ENCODE assay signal across 1 cellular context in the genomic region with DNA sequence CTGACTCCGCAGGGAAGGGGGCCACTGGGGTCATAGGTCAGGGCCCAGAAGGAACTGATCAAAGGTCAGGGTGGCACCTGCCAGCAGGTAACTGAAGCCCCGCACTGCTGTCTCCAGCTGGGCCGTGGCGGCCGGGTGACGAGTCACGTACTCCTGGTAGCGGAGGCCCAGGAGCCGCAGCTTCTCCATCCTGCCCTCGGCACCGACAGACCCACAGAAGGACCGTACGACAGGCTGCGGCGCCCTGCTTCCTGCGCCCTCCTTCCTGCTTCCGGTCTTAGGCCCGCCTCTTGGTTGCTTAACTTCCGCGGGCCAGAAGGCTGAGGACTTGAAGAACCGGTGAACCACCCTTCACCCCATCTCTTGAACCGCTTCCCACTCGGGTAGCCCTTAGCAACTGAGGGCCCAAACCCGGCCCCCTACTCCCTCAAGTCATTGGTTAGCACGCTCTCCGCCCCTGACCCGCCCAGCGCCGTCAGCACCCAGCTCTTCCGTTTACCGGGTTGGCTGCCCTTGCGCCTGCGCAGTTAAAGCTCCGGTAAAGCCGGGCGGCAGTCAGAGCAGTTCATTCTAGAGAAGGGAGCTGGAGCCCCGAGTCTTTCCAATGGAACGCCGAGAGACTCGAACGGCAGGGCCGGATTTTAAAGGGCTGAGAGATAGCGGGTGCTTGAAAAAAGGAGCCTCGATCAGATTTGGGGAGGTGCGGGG.
A peak's percentile ranks its signal among the peaks of the same experiment; 100 is the strongest.
TF ChIP-seq lines count a peak whose summit lies in the region.

Gene PEX16 (minus strand): TSS at position 255 of the 708 bp plus-strand sequence. CDS start 66 bp downstream, at position 189.

TF ChIP-seq in K562, 482 proteins besides CTCF, POLR2A, EP300 and RAD21 (continued from another document and continues in another):
- TF ChIP-seq, protein P1, sequence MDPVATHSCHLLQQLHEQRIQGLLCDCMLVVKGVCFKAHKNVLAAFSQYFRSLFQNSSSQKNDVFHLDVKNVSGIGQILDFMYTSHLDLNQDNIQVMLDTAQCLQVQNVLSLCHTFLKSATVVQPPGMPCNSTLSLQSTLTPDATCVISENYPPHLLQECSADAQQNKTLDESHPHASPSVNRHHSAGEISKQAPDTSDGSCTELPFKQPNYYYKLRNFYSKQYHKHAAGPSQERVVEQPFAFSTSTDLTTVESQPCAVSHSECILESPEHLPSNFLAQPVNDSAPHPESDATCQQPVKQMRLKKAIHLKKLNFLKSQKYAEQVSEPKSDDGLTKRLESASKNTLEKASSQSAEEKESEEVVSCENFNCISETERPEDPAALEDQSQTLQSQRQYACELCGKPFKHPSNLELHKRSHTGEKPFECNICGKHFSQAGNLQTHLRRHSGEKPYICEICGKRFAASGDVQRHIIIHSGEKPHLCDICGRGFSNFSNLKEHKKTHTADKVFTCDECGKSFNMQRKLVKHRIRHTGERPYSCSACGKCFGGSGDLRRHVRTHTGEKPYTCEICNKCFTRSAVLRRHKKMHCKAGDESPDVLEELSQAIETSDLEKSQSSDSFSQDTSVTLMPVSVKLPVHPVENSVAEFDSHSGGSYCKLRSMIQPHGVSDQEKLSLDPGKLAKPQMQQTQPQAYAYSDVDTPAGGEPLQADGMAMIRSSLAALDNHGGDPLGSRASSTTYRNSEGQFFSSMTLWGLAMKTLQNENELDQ (CRISPR knock-in tag; IDR thresholded peaks at IDR 0.05; ENCODE audit: borderline replicate concordance), result no peak
- TF ChIP-seq CXXC5 (CRISPR knock-in tag; IDR thresholded peaks at IDR 0.05), result peak; percentile 47; the same call in 1 of the 2 replicates
- no peak for TF ChIP-seq ZBTB26 (CRISPR knock-in tag; IDR thresholded peaks at IDR 0.05)
- TF ChIP-seq CREB3L1 (IDR thresholded peaks at IDR 0.05; ENCODE audit: borderline replicate concordance, low read depth), result 0 out of 2 replicates have a peak, but pooled peaks have one; percentile 29
- no peak for TF ChIP-seq TCFL5 (CRISPR knock-in tag; conservative IDR thresholded peaks at IDR 0.05)
- TF ChIP-seq BRD4 (IDR thresholded peaks at IDR 0.05), result no peak
- no peak for TF ChIP-seq ZNF121 (CRISPR knock-in tag; conservative IDR thresholded peaks at IDR 0.05)
- TF ChIP-seq ZNF583 (CRISPR knock-in tag; IDR thresholded peaks at IDR 0.05), result no peak
- TF ChIP-seq TGIF2 (CRISPR knock-in tag; IDR thresholded peaks at IDR 0.05), result no peak
- no peak for TF ChIP-seq NELFE (IDR thresholded peaks at IDR 0.05; ENCODE audit: insufficient read depth, insufficient read length)
- peak; percentile 56; the same call in 1 of the 2 replicates for TF ChIP-seq ETV1 (tag; conservative IDR thresholded peaks at IDR 0.05; ENCODE audit: low read depth)
- TF ChIP-seq, protein P2, sequence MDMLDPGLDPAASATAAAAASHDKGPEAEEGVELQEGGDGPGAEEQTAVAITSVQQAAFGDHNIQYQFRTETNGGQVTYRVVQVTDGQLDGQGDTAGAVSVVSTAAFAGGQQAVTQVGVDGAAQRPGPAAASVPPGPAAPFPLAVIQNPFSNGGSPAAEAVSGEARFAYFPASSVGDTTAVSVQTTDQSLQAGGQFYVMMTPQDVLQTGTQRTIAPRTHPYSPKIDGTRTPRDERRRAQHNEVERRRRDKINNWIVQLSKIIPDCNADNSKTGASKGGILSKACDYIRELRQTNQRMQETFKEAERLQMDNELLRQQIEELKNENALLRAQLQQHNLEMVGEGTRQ (CRISPR knock-in tag; IDR thresholded peaks at IDR 0.05), result no peak
- no peak for TF ChIP-seq GATAD2A (IDR thresholded peaks at IDR 0.05)
- no peak for TF ChIP-seq KDM1A (IDR thresholded peaks at IDR 0.05)
- TF ChIP-seq, protein P3, sequence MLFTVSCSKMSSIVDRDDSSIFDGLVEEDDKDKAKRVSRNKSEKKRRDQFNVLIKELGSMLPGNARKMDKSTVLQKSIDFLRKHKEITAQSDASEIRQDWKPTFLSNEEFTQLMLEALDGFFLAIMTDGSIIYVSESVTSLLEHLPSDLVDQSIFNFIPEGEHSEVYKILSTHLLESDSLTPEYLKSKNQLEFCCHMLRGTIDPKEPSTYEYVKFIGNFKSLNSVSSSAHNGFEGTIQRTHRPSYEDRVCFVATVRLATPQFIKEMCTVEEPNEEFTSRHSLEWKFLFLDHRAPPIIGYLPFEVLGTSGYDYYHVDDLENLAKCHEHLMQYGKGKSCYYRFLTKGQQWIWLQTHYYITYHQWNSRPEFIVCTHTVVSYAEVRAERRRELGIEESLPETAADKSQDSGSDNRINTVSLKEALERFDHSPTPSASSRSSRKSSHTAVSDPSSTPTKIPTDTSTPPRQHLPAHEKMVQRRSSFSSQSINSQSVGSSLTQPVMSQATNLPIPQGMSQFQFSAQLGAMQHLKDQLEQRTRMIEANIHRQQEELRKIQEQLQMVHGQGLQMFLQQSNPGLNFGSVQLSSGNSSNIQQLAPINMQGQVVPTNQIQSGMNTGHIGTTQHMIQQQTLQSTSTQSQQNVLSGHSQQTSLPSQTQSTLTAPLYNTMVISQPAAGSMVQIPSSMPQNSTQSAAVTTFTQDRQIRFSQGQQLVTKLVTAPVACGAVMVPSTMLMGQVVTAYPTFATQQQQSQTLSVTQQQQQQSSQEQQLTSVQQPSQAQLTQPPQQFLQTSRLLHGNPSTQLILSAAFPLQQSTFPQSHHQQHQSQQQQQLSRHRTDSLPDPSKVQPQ (CRISPR knock-in tag; IDR thresholded peaks at IDR 0.05; ENCODE audit: borderline replicate concordance), result no peak
- no peak for TF ChIP-seq ZHX1 (conservative IDR thresholded peaks at IDR 0.05; ENCODE audit: low read length)
- TF ChIP-seq SMAD1 (IDR thresholded peaks at IDR 0.05; ENCODE audit: low read depth, low read length, partially characterized antibody), result peak; percentile 39
- peak; percentile 78; the same call in 1 of the 2 replicates for TF ChIP-seq ZNF175 (CRISPR knock-in tag; IDR thresholded peaks at IDR 0.05; ENCODE audit: low read depth)
- TF ChIP-seq RBM39 (optimal IDR thresholded peaks at IDR 0.05; ENCODE audit: low read depth, low read length), result no peak
- no peak for TF ChIP-seq ZNF77 (CRISPR knock-in tag; IDR thresholded peaks at IDR 0.05)
- TF ChIP-seq NR0B1 (IDR thresholded peaks at IDR 0.05; ENCODE audit: partially characterized antibody), result no peak
- no peak for TF ChIP-seq TARDBP (IDR thresholded peaks at IDR 0.05)
- peak; percentile 97 for TF ChIP-seq ZBTB2 (IDR thresholded peaks at IDR 0.05)
- peak; percentile 100 for TF ChIP-seq XRCC5 (IDR thresholded peaks at IDR 0.05; ENCODE audit: low read depth, low read length)
- 0 out of 2 replicates have a peak, but pooled peaks have one; percentile 20 for TF ChIP-seq NBN (IDR thresholded peaks at IDR 0.05; ENCODE audit: low read depth)
- no peak for TF ChIP-seq TFAM (CRISPR knock-in tag; conservative IDR thresholded peaks at IDR 0.05)
- no peak for TF ChIP-seq MAFK (IDR thresholded peaks at IDR 0.05; ENCODE audit: low read length)
- TF ChIP-seq, protein P4, sequence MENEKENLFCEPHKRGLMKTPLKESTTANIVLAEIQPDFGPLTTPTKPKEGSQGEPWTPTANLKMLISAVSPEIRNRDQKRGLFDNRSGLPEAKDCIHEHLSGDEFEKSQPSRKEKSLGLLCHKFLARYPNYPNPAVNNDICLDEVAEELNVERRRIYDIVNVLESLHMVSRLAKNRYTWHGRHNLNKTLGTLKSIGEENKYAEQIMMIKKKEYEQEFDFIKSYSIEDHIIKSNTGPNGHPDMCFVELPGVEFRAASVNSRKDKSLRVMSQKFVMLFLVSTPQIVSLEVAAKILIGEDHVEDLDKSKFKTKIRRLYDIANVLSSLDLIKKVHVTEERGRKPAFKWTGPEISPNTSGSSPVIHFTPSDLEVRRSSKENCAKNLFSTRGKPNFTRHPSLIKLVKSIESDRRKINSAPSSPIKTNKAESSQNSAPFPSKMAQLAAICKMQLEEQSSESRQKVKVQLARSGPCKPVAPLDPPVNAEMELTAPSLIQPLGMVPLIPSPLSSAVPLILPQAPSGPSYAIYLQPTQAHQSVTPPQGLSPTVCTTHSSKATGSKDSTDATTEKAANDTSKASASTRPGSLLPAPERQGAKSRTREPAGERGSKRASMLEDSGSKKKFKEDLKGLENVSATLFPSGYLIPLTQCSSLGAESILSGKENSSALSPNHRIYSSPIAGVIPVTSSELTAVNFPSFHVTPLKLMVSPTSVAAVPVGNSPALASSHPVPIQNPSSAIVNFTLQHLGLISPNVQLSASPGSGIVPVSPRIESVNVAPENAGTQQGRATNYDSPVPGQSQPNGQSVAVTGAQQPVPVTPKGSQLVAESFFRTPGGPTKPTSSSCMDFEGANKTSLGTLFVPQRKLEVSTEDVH (IDR thresholded peaks at IDR 0.05; ENCODE audit: low read depth, partially characterized antibody), result peak; percentile 98
- no peak for TF ChIP-seq SMARCB1 (IDR thresholded peaks at IDR 0.05; ENCODE audit: insufficient read length, low read depth)
- no peak for TF ChIP-seq HIVEP1 (CRISPR knock-in tag; IDR thresholded peaks at IDR 0.05)
- no peak for TF ChIP-seq BCLAF1 (IDR thresholded peaks at IDR 0.05; ENCODE audit: borderline replicate concordance in 1 of 2, control insufficient read depth in 1 of 2, low read depth in 2 of 2, low read length in 1 of 2)
- TF ChIP-seq SREBF2 (CRISPR knock-in tag; IDR thresholded peaks at IDR 0.05), result no peak
- TF ChIP-seq ZBTB8A (IDR thresholded peaks at IDR 0.05; ENCODE audit: partially characterized antibody), result no peak
- TF ChIP-seq PTTG1 (tag; IDR thresholded peaks at IDR 0.05; ENCODE audit: low read depth), result no peak
